ENCODE assay signal across 8 cellular contexts in the genomic region with DNA sequence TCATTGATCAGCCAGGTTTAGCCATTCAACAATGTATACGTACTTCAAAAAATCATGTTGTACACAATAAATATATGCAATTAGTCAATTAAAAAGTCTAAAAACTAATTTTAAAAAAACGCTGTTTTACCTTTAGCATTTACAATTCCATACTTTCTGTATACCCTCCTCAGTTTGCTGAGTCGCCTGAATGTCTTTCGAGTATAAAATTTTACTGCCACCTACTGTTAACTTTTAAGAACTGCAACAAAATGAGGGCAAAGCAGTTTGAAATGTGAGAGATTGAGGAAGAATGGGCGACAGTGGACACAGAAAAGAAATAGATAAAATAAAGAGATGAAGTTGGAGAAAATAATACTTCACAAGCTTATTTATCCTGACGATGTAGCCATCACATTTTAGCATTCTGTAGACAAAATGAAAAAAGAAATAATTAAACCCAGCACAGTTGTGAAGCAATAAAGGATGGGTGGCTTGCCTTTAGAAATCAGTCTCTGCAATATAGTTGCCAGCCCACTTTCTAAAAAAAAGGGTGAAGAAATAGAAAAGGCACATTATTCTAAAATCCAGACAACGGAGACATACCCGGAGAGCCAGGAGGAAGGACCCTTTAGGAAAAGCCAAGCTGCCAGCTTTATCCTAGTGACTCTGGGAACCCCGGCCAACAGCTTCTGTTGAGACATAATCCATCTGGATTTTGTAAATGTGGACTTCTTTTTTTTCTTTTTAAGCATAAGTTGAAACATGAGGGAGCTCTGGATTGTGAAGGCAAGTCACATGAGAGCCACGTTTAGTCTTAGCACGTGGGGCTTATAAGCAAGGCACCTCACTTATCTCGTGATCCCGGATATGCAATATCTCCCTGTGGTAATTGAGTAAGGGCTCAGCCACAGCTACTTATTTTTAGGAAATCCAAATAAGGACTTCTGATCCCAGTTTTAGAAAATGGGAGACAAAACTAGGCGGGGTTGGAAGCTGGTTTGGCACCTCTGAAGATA.
DNase-seq lines count a peak whose midpoint lies in the region; ATAC-seq and TF ChIP-seq lines count a peak whose summit lies in the region.

No MANE protein-coding gene starts in this region.

- DNase-seq in Ammon's horn (ENCODE audit: low spot score) (peak; percentile 58), NCI-H774 (lab: John Stamatoyannopoulos, UW) (peak; percentile 63), chondrocyte (ENCODE audit: low spot score) (no peak), lung (ENCODE audit: low spot score) (no peak)
- DNase-seq in activated T-cell treated with anti-CD3 and anti-CD28 coated beads, Interleukin-2, amount 50 U/mL, for 72 hours: no peak

- H3K9me3 ChIP-seq in lung (ENCODE audit: control insufficient read depth in 2 of 2, insufficient read depth in 1 of 2, low read length in 1 of 2): no peaks in the 10 kb centered on the region

- H3K4me1 ChIP-seq in lung (ENCODE audit: control insufficient read depth in 2 of 2, insufficient read depth in 2 of 2, low read length in 2 of 2): no peaks in the 10 kb centered on the region

- WGBS in lung, 2 donors: 21 to 22% methylated on average over 14 of the region's 14 CpGs

- H3K4me3 ChIP-seq in lung: no peak overlapping the region

- H3K4me1 Mint-ChIP-seq in chondrocyte (ENCODE audit: low read depth): peaks cover 10% of the 10 kb centered on the region
- H3K4me1 Mint-ChIP-seq in activated T-cell treated with anti-CD3 and anti-CD28 coated beads, Interleukin-2, amount 50 U/mL, for 72 hours (ENCODE audit: low read depth): no peaks in the 10 kb centered on the region

- no peaks in the 10 kb centered on the region for H3K27me3 ChIP-seq in lung (ENCODE audit: control insufficient read depth, insufficient read depth)

- H3K27ac ChIP-seq in lung (ENCODE audit: low read depth in 1 of 2, low read length in 1 of 2): no peak overlapping the region

- H3K4me3 Mint-ChIP-seq in chondrocyte (ENCODE audit: unreplicated experiment): no peak overlapping the region
- no peak overlapping the region for H3K4me3 Mint-ChIP-seq in activated T-cell treated with anti-CD3 and anti-CD28 coated beads, Interleukin-2, amount 50 U/mL, for 72 hours

- ATAC-seq in GM18909 (IDR thresholded peaks at IDR 0.05; ENCODE audit: poor library complexity, unreplicated experiment) (peak; percentile 83), HG03442 (IDR thresholded peaks at IDR 0.05; ENCODE audit: unreplicated experiment) (peak; percentile 70), lung (ENCODE audit: insufficient read depth, low FRiP score) (peak; percentile 80), GM19023 (IDR thresholded peaks at IDR 0.05; ENCODE audit: unreplicated experiment) (no peak)
- ATAC-seq in activated T-cell treated with anti-CD3 and anti-CD28 coated beads, Interleukin-2, amount 50 U/mL, for 72 hours (replicated peaks in 1 of 2): no peak

- no peaks in the 10 kb centered on the region for H3K36me3 ChIP-seq in lung (ENCODE audit: control insufficient read depth in 2 of 2, insufficient read depth in 2 of 2, low read length in 2 of 2)

- peaks cover 3% of the 10 kb centered on the region for H3K36me3 Mint-ChIP-seq in chondrocyte (ENCODE audit: low read depth)
- no peaks in the 10 kb centered on the region for H3K36me3 Mint-ChIP-seq in activated T-cell treated with anti-CD3 and anti-CD28 coated beads, Interleukin-2, amount 50 U/mL, for 72 hours (ENCODE audit: insufficient read depth in 2 of 2)

- H3K27me3 Mint-ChIP-seq in chondrocyte (ENCODE audit: low read depth): no peaks in the 10 kb centered on the region
- H3K27me3 Mint-ChIP-seq in activated T-cell treated with anti-CD3 and anti-CD28 coated beads, Interleukin-2, amount 50 U/mL, for 72 hours (ENCODE audit: low read depth): peaks cover 8% of the 10 kb centered on the region

- TF ChIP-seq CTCF in chondrocyte (IDR thresholded peaks at IDR 0.05): peak; percentile 92
- peak; percentile 28 for TF ChIP-seq CTCF in lung (IDR thresholded peaks at IDR 0.05; ENCODE audit: control extremely low read depth, extremely low read depth)

- peaks cover 3% of the 10 kb centered on the region for H3K9me3 Mint-ChIP-seq in chondrocyte (ENCODE audit: low read depth)
- no peaks in the 10 kb centered on the region for H3K9me3 Mint-ChIP-seq in activated T-cell treated with anti-CD3 and anti-CD28 coated beads, Interleukin-2, amount 50 U/mL, for 72 hours

- no peak overlapping the region for H3K27ac Mint-ChIP-seq in chondrocyte (ENCODE audit: unreplicated experiment)
- no peak overlapping the region for H3K27ac Mint-ChIP-seq in activated T-cell treated with anti-CD3 and anti-CD28 coated beads, Interleukin-2, amount 50 U/mL, for 72 hours

Comparison
In these comparisons a context has a peak if more than half of its experiments do, and no peak if none do; other contexts are left out.
1. DNase-seq: peak in Ammon's horn (single experiment) and NCI-H774 (single experiment); none in chondrocyte (single experiment), lung (single experiment) and activated T-cell treated with anti-CD3 and anti-CD28 coated beads, Interleukin-2, amount 50 U/mL, for 72 hours (0 of 2).
2. ATAC-seq: peak in GM18909 (single experiment), HG03442 (single experiment) and lung (single experiment); none in activated T-cell treated with anti-CD3 and anti-CD28 coated beads, Interleukin-2, amount 50 U/mL, for 72 hours (0 of 2) and GM19023 (single experiment).